11 cellular contexts compared by ENCODE assay signal in genomic region chr5:140311011-140311467, GRCh38. TPM values are rescaled to one million over a fixed set of nuclear protein-coding genes. Genes with fewer than 3 reads are reported as not detected.
DNase-seq lines count a peak whose midpoint lies in the region; ATAC-seq and TF ChIP-seq lines count a peak whose summit lies in the region.
"Had no signal": no experiment of that assay in that cellular context is flagged by ENCODE, and none has a peak within 500 bp of the region (broad histone marks: within the 10 kb centered on the region; RNA-seq: fewer than 3 reads in every experiment).

No MANE protein-coding gene starts in this region.

- peak overlapping the region; percentile 53 for H3K27ac ChIP-seq in HUES48 (ENCODE audit: low read depth, low read length)
- H3K27ac ChIP-seq in brain microvascular endothelial cell = peak overlapping the region; percentile 92
- H3K27ac ChIP-seq in subcutaneous abdominal adipose tissue (ENCODE audit: low read depth, low read length) = peak overlapping the region; percentile 81
- no peak overlapping the region for H3K27ac ChIP-seq in effector memory CD4-positive, alpha-beta T cell (ENCODE audit: insufficient read depth, low read length, poor library complexity, severe bottlenecking)

- POLR2A ChIA-PET in activated CD8-positive, alpha-beta T cell treated with anti-CD3 and anti-CD28 coated beads for 36 hours (lab: Charles Lee) = no interaction called here

- H3K9me3 ChIP-seq in HUES48 (ENCODE audit: control insufficient read depth, insufficient read depth, low read length) = no peaks in the 10 kb centered on the region
- H3K9me3 ChIP-seq in subcutaneous abdominal adipose tissue (ENCODE audit: control insufficient read depth in 5 of 5, low read length in 5 of 5) = no peaks in the 10 kb centered on the region
- H3K9me3 ChIP-seq in effector memory CD4-positive, alpha-beta T cell (ENCODE audit: control insufficient read depth, low read length) = no peaks in the 10 kb centered on the region

- no peak overlapping the region for H3K9ac ChIP-seq in HUES48 (ENCODE audit: low read depth, low read length)
- no peak overlapping the region for H3K9ac ChIP-seq in subcutaneous abdominal adipose tissue (ENCODE audit: low read length in 5 of 5)

- H3K4me1 ChIP-seq in HUES48 (ENCODE audit: control insufficient read depth, insufficient read depth, low read length) (peaks cover 11% of the 10 kb centered on the region; the same call in 1 of the 2 replicates), subcutaneous abdominal adipose tissue (ENCODE audit: control insufficient read depth in 5 of 5, insufficient read depth in 5 of 5, low read length in 5 of 5) (peaks cover 0 to 21% (median 2%) of the 10 kb centered on the region in 5 donors)
- H3K4me1 ChIP-seq in effector memory CD4-positive, alpha-beta T cell (ENCODE audit: control insufficient read depth, insufficient read depth, low read length, poor library complexity, severe bottlenecking) = no peaks in the 10 kb centered on the region

- CTCF ChIA-PET in activated CD8-positive, alpha-beta T cell treated with anti-CD3 and anti-CD28 coated beads for 36 hours (lab: Charles Lee) = interaction anchor here (0.7 to 3.7 kb wide), 3 partner anchors 35 to 71 kb away, joined by 3 to 17 read pairs (median 9); partner anchors contain the start of gene HBEGF

- TF ChIP-seq POLR2A in lower leg skin (IDR thresholded peaks at IDR 0.05) = no peak

- no peak overlapping the region for H3K4me3 Mint-ChIP-seq in activated CD8-positive, alpha-beta T cell treated with anti-CD3 and anti-CD28 coated beads for 36 hours
- H3K4me3 Mint-ChIP-seq: naive B cell had no signal

- no peaks in the 10 kb centered on the region for H3K4me1 Mint-ChIP-seq in activated CD8-positive, alpha-beta T cell treated with anti-CD3 and anti-CD28 coated beads for 36 hours (ENCODE audit: low read depth)
- H3K4me1 Mint-ChIP-seq: naive B cell had no signal

- DNase-seq in brain microvascular endothelial cell (peak; percentile 96), kidney epithelial cell (ENCODE audit: low read depth) (peak; percentile 80), lower leg skin (ENCODE audit: low spot score in 2 of 2) (no peak)
- DNase-seq in effector memory CD4-positive, alpha-beta T cell = no peak
- no peak for DNase-seq in activated CD8-positive, alpha-beta T cell treated with anti-CD3 and anti-CD28 coated beads for 36 hours
- DNase-seq: effector CD8-positive, alpha-beta T cell; naive B cell; NCI-H1436 treated with DMSO at 0.1 percent for 48 hours had no signal

- in situ Hi-C loops in brain microvascular endothelial cell (cut with HindIII; ENCODE audit: low pct_ligation_motif_present, low sequenced_read_pairs) = no loop called here

- intact Hi-C loops in lower leg skin (cut with DNase I; ENCODE audit: low total_unique reads) = no loop called here
- intact Hi-C loops in activated CD8-positive, alpha-beta T cell treated with anti-CD3 and anti-CD28 coated beads for 36 hours (cut with micrococcal nuclease) = no loop called here

- H3K27me3 Mint-ChIP-seq in activated CD8-positive, alpha-beta T cell treated with anti-CD3 and anti-CD28 coated beads for 36 hours = no peaks in the 10 kb centered on the region

- no peak overlapping the region for H3K27ac Mint-ChIP-seq in activated CD8-positive, alpha-beta T cell treated with anti-CD3 and anti-CD28 coated beads for 36 hours
- H3K27ac Mint-ChIP-seq: naive B cell had no signal

- no peak for ATAC-seq in activated CD8-positive, alpha-beta T cell treated with anti-CD3 and anti-CD28 coated beads for 36 hours
- no peak for ATAC-seq in HG03108 (IDR thresholded peaks at IDR 0.05; ENCODE audit: unreplicated experiment)

- TF ChIP-seq CTCF in brain microvascular endothelial cell (IDR thresholded peaks at IDR 0.05; ENCODE audit: low read depth, low read length, missing control alignments) (no peak), kidney epithelial cell (IDR thresholded peaks at IDR 0.05; ENCODE audit: insufficient read depth, low read length, poor library complexity, severe bottlenecking) (no peak), lower leg skin (IDR thresholded peaks at IDR 0.05) (no peak)
- TF ChIP-seq CTCF in activated CD8-positive, alpha-beta T cell treated with anti-CD3 and anti-CD28 coated beads for 36 hours (IDR thresholded peaks at IDR 0.05) = no peak

- no peaks in the 10 kb centered on the region for H3K27me3 ChIP-seq in HUES48 (ENCODE audit: control insufficient read depth, insufficient read depth, low read length)
- no peaks in the 10 kb centered on the region for H3K27me3 ChIP-seq in brain microvascular endothelial cell (replicated peaks)
- H3K27me3 ChIP-seq in kidney epithelial cell (ENCODE audit: control insufficient read depth, insufficient read depth, low read length) = no peaks in the 10 kb centered on the region
- H3K27me3 ChIP-seq in subcutaneous abdominal adipose tissue (ENCODE audit: control insufficient read depth in 5 of 5, insufficient read depth in 4 of 5, low read length in 5 of 5) = no peaks in the 10 kb centered on the region
- H3K27me3 ChIP-seq in effector memory CD4-positive, alpha-beta T cell (replicated peaks; ENCODE audit: control insufficient read depth, insufficient read depth, low read length, poor library complexity, severe bottlenecking) = no peaks in the 10 kb centered on the region

- no peak overlapping the region for H3K4me3 ChIP-seq in HUES48 (ENCODE audit: low read depth, low read length)
- no peak overlapping the region for H3K4me3 ChIP-seq in brain microvascular endothelial cell (ENCODE audit: low read depth, low read length)
- no peak overlapping the region for H3K4me3 ChIP-seq in kidney epithelial cell (ENCODE audit: low read depth, low read length)
- H3K4me3 ChIP-seq in subcutaneous abdominal adipose tissue (ENCODE audit: low read depth in 1 of 5, low read length in 5 of 5) = no peak overlapping the region
- H3K4me3 ChIP-seq in effector memory CD4-positive, alpha-beta T cell (ENCODE audit: insufficient read depth, low read depth, low read length, poor library complexity, severe bottlenecking) = no peak overlapping the region
- H3K4me3 ChIP-seq in lower leg skin (ENCODE audit: low read depth, poor library complexity, severe bottlenecking) = no peak overlapping the region

- WGBS in lower leg skin, 2 donors = 78 to 79% methylated on average over 5 of the region's 5 CpGs

- no peaks in the 10 kb centered on the region for H3K36me3 Mint-ChIP-seq in activated CD8-positive, alpha-beta T cell treated with anti-CD3 and anti-CD28 coated beads for 36 hours (ENCODE audit: low read depth)
- H3K36me3 Mint-ChIP-seq: naive B cell had no signal

- H3K36me3 ChIP-seq in HUES48 (ENCODE audit: control insufficient read depth, insufficient read depth, low read length) = no peaks in the 10 kb centered on the region
- no peaks in the 10 kb centered on the region for H3K36me3 ChIP-seq in brain microvascular endothelial cell (replicated peaks)
- no peaks in the 10 kb centered on the region for H3K36me3 ChIP-seq in kidney epithelial cell (ENCODE audit: control insufficient read depth, insufficient read depth, low read length)
- no peaks in the 10 kb centered on the region for H3K36me3 ChIP-seq in subcutaneous abdominal adipose tissue (ENCODE audit: control insufficient read depth in 5 of 5, insufficient read depth in 5 of 5, low read length in 5 of 5)
- H3K36me3 ChIP-seq in effector memory CD4-positive, alpha-beta T cell (ENCODE audit: control insufficient read depth, insufficient read depth, low read length) = no peaks in the 10 kb centered on the region

- no peaks in the 10 kb centered on the region for H3K9me3 Mint-ChIP-seq in activated CD8-positive, alpha-beta T cell treated with anti-CD3 and anti-CD28 coated beads for 36 hours

RNA-seq across cellular contexts. Expression of gene PFDN1, which starts 8.1 kb away (rescaled TPM):
- total RNA-seq in kidney epithelial cell = 124 and 166 TPM in 2 replicates
- 10 to 100 TPM; 43.3 to 78.6 (median 59.7) TPM for total RNA-seq in lower leg skin
- total RNA-seq in activated CD8-positive, alpha-beta T cell treated with anti-CD3 and anti-CD28 coated beads for 36 hours = 10 to 100 TPM; 49.1 to 50.6 TPM

RNA-seq across cellular contexts. Expression of gene HBEGF, which starts 35.4 kb away (rescaled TPM):
- total RNA-seq in kidney epithelial cell = 25.1 and 31.6 TPM in 2 replicates
- 10 to 100 TPM; 16.6 to 24.3 (median 18.4) TPM for total RNA-seq in lower leg skin
- total RNA-seq in activated CD8-positive, alpha-beta T cell treated with anti-CD3 and anti-CD28 coated beads for 36 hours = 1 to 10 TPM; 5.1 to 6.4 TPM

RNA-seq across cellular contexts. Expression of gene SLC4A9, which starts 49.0 kb away (rescaled TPM):
- total RNA-seq in kidney epithelial cell (0.07 TPM in 1 of 2 replicates, not detected in the other), lower leg skin (1 to 10 TPM in 1 of 4 donors, under 1 TPM in 2, not detected in 1; 0.10 to 1.4 (median 0.38) TPM)
- under 1 TPM in 1 of 2 experiments, not detected in 1; 0.36 TPM for total RNA-seq in activated CD8-positive, alpha-beta T cell treated with anti-CD3 and anti-CD28 coated beads for 36 hours

Comparison
In these comparisons a context has a peak if more than half of its experiments do, and no peak if none do; other contexts are left out.
1. DNase-seq: peak in brain microvascular endothelial cell (single experiment) and kidney epithelial cell (single experiment); none in effector memory CD4-positive, alpha-beta T cell (0 of 3), lower leg skin (0 of 2) and activated CD8-positive, alpha-beta T cell treated with anti-CD3 and anti-CD28 coated beads for 36 hours (single experiment).